ENCODE assay signal across 1 cellular context in genomic region chr1:201649776-201650607, GRCh38.
TF ChIP-seq lines count a peak whose summit lies in the region.

No MANE protein-coding gene starts in this region.

TF ChIP-seq in WTC11, 78 proteins besides CTCF, POLR2A, EP300 and RAD21 (continued from another document):
- TF ChIP-seq ZNF671 (CRISPR knock-in tag; IDR thresholded peaks at IDR 0.05): no peak
- TF ChIP-seq ATF3 (CRISPR knock-in tag; conservative IDR thresholded peaks at IDR 0.05): no peak
